In genomic region chr6:21883528-21883927, GRCh38 we compare ENCODE assay signal across 27 cellular contexts.
DNase-seq lines count a peak whose midpoint lies in the region; ATAC-seq and TF ChIP-seq lines count a peak whose summit lies in the region.
"Had no signal": no experiment of that assay in that cellular context is flagged by ENCODE, and none has a peak within 500 bp of the region (broad histone marks: within the 10 kb centered on the region; RNA-seq: fewer than 3 reads in every experiment).

No MANE protein-coding gene starts in this region.

- H3K9me2 ChIP-seq in Loucy (replicated peaks; ENCODE audit: low read depth, low read length) (no peaks in the 10 kb centered on the region), hepatocyte (replicated peaks; ENCODE audit: insufficient read depth) (no peaks in the 10 kb centered on the region)

- no peaks in the 10 kb centered on the region for H3K27me3 ChIP-seq in Loucy (ENCODE audit: insufficient read depth, low read length, poor library complexity, severe bottlenecking)
- no peaks in the 10 kb centered on the region for H3K27me3 ChIP-seq in hepatocyte
- H3K27me3 ChIP-seq: esophagus muscularis mucosa, testis, vagina had no signal

- H3K27ac Mint-ChIP-seq in activated naive CD4-positive, alpha-beta T cell treated with anti-CD3 and anti-CD28 coated beads, Interleukin-2, amount 10 ng/mL, durations not matched to agents 7 days and 5 days, result peak overlapping the region; percentile 70
- H3K27ac Mint-ChIP-seq: activated naive CD8-positive, alpha-beta T cell treated with anti-CD3 and anti-CD28 coated beads, Interleukin-2, amount 50 U/mL, for 24 hours; stimulated activated naive CD8-positive, alpha-beta T cell treated with anti-CD3 and anti-CD28 coated beads, Interleukin-15, Interleukin-2, amounts not matched to agents 100 ng/mL and 50 ng/mL, for 24 hours had no signal

- CTCF ChIA-PET in activated naive CD4-positive, alpha-beta T cell treated with anti-CD3 and anti-CD28 coated beads, Interleukin-2, amount 10 ng/mL, durations not matched to agents 7 days and 5 days (lab: Charles Lee), result no interaction called here

- H3K9me3 Mint-ChIP-seq in activated naive CD4-positive, alpha-beta T cell treated with anti-CD3 and anti-CD28 coated beads, Interleukin-2, amount 10 ng/mL, durations not matched to agents 7 days and 5 days, result peaks cover 28% of the 10 kb centered on the region

- 70% methylated on average over 3 of the region's 3 CpGs for WGBS in hepatocyte (ENCODE audit: low lambda C conversion rate, missing lambda C conversion rate)

- TF ChIP-seq CTCF in Loucy (conservative IDR thresholded peaks at IDR 0.05; ENCODE audit: low read length) (no peak), hepatocyte (IDR thresholded peaks at IDR 0.05; ENCODE audit: poor library complexity) (no peak)

- H3K4me1 Mint-ChIP-seq in activated naive CD4-positive, alpha-beta T cell treated with anti-CD3 and anti-CD28 coated beads, Interleukin-2, amount 10 ng/mL, durations not matched to agents 7 days and 5 days, result peaks cover 12% of the 10 kb centered on the region
- H3K4me1 Mint-ChIP-seq: activated naive CD8-positive, alpha-beta T cell treated with anti-CD3 and anti-CD28 coated beads, Interleukin-2, amount 50 U/mL, for 24 hours had no signal

- H3K27ac ChIP-seq in hepatocyte, result peak overlapping the region; percentile 10
- H3K27ac ChIP-seq: left ventricle myocardium inferior, testis, vagina had no signal

- H3K36me3 ChIP-seq in Loucy (ENCODE audit: insufficient read depth, low read length) (peaks cover 45% of the 10 kb centered on the region; the same call in 1 of the 2 replicates), hepatocyte (replicated peaks; ENCODE audit: insufficient read depth, low read depth) (no peaks in the 10 kb centered on the region)
- H3K36me3 ChIP-seq: esophagus muscularis mucosa, left ventricle myocardium inferior, vagina had no signal

- ATAC-seq in HG03135 (IDR thresholded peaks at IDR 0.05; ENCODE audit: unreplicated experiment) (no peak), HG03520 (IDR thresholded peaks at IDR 0.05; ENCODE audit: unreplicated experiment) (no peak), GM19395 (IDR thresholded peaks at IDR 0.05; ENCODE audit: unreplicated experiment) (no peak)
- ATAC-seq: activated CD4-positive, CD25-positive, alpha-beta regulatory T cell treated with anti-CD3 and anti-CD28 coated beads, Interleukin-2, amount 50 U/mL, for 24 hours; activated naive CD8-positive, alpha-beta T cell treated with anti-CD3 and anti-CD28 coated beads, Interleukin-2, amount 50 U/mL, for 24 hours; right cardiac atrium had no signal

- no peaks in the 10 kb centered on the region for H3K27me3 Mint-ChIP-seq in activated naive CD4-positive, alpha-beta T cell treated with anti-CD3 and anti-CD28 coated beads, Interleukin-2, amount 10 ng/mL, durations not matched to agents 7 days and 5 days
- H3K27me3 Mint-ChIP-seq: activated naive CD8-positive, alpha-beta T cell treated with anti-CD3 and anti-CD28 coated beads, Interleukin-2, amount 50 U/mL, for 24 hours; stimulated activated naive CD8-positive, alpha-beta T cell treated with anti-CD3 and anti-CD28 coated beads, Interleukin-15, Interleukin-2, amounts not matched to agents 100 ng/mL and 50 ng/mL, for 24 hours had no signal

- H3K4me3 Mint-ChIP-seq in activated naive CD4-positive, alpha-beta T cell treated with anti-CD3 and anti-CD28 coated beads, Interleukin-2, amount 10 ng/mL, durations not matched to agents 7 days and 5 days, result no peak overlapping the region
- H3K4me3 Mint-ChIP-seq: activated naive CD8-positive, alpha-beta T cell treated with anti-CD3 and anti-CD28 coated beads, Interleukin-2, amount 50 U/mL, for 24 hours; stimulated activated naive CD8-positive, alpha-beta T cell treated with anti-CD3 and anti-CD28 coated beads, Interleukin-15, Interleukin-2, amounts not matched to agents 100 ng/mL and 50 ng/mL, for 24 hours had no signal

- peak overlapping the region; percentile 4 for H3K4me3 ChIP-seq in Loucy (ENCODE audit: low read length, poor library complexity, severe bottlenecking)
- H3K4me3 ChIP-seq in hepatocyte, result no peak overlapping the region
- H3K4me3 ChIP-seq: esophagus muscularis mucosa, left ventricle myocardium inferior, testis, vagina had no signal

- H3K4me2 ChIP-seq in Loucy (ENCODE audit: low read depth, low read length, poor library complexity, severe bottlenecking) (peak overlapping the region; percentile 45), hepatocyte (no peak overlapping the region)

- no peak overlapping the region for H3K9ac ChIP-seq in Loucy (ENCODE audit: low read depth, low read length, poor library complexity, severe bottlenecking)

- H3K4me1 ChIP-seq in Loucy (ENCODE audit: insufficient read depth, low read length, poor library complexity, severe bottlenecking), result peaks cover 27% of the 10 kb centered on the region
- peaks cover 31% of the 10 kb centered on the region for H3K4me1 ChIP-seq in hepatocyte (ENCODE audit: insufficient read depth)

- H3F3A ChIP-seq in Loucy (ENCODE audit: low read depth), result no peaks in the 10 kb centered on the region

- no peak for DNase-seq in activated naive CD4-positive, alpha-beta T cell treated with anti-CD3 and anti-CD28 coated beads, Interleukin-2, amount 10 ng/mL, durations not matched to agents 7 days and 5 days
- no peak for DNase-seq in activated naive CD4-positive, alpha-beta T cell (lab: John Stamatoyannopoulos, UW)
- no peak for DNase-seq in hepatocyte (ENCODE audit: low spot score)
- no peak for DNase-seq in stimulated activated CD4-positive, alpha-beta T cell treated with anti-CD3 and anti-CD28 coated beads, Interleukin-4, amount 100 ng/mL, for 4 hours
- DNase-seq: activated gamma-delta T cell treated with Interleukin-2 at 50 U/mL for 16 hours; activated naive CD8-positive, alpha-beta T cell treated with anti-CD3 and anti-CD28 coated beads, Interleukin-2, amount 50 U/mL, for 24 hours; activated T-cell treated with anti-CD3 and anti-CD28 coated beads, Interleukin-2, amount 50 U/mL, for 1 hour; central memory CD4-positive, alpha-beta T cell; dermis blood vessel endothelial cell; DMS53; foreskin fibroblast; HCEC 1CT; left ventricle myocardium inferior; NCI-H1930; NCI-H524 treated with DMSO at 0.1 percent for 48 hours; OCI-M1; right cardiac atrium; stimulated activated CD4-positive, alpha-beta T cell treated with anti-CD3 and anti-CD28 coated beads, Interleukin-1b, Interleukin-23, amount 100 ng/mL, for 48 hours; testis had no signal

- peaks cover 64% of the 10 kb centered on the region for H3K79me2 ChIP-seq in Loucy (ENCODE audit: insufficient read depth, low read length)
- H3K79me2 ChIP-seq in hepatocyte, result no peaks in the 10 kb centered on the region

- no peak overlapping the region for H2AFZ ChIP-seq in Loucy (ENCODE audit: low read length)
- no peak overlapping the region for H2AFZ ChIP-seq in hepatocyte

- peaks cover 8% of the 10 kb centered on the region for H3K36me3 Mint-ChIP-seq in activated naive CD4-positive, alpha-beta T cell treated with anti-CD3 and anti-CD28 coated beads, Interleukin-2, amount 10 ng/mL, durations not matched to agents 7 days and 5 days

- H4K20me1 ChIP-seq in Loucy (ENCODE audit: insufficient read depth, low read length, poor library complexity, severe bottlenecking) (peaks cover 23% of the 10 kb centered on the region), hepatocyte (ENCODE audit: insufficient read depth, poor library complexity, severe bottlenecking) (no peaks in the 10 kb centered on the region)

- no peaks in the 10 kb centered on the region for H3K9me3 ChIP-seq in Loucy (ENCODE audit: insufficient read depth, low read depth, low read length)
- H3K9me3 ChIP-seq in hepatocyte (ENCODE audit: low read depth), result no peaks in the 10 kb centered on the region
- H3K9me3 ChIP-seq: esophagus muscularis mucosa, testis, vagina had no signal
